Comparison of ENCODE assay signal across 33 cellular contexts in genomic region chr13:110212529-110212928, GRCh38.
"Had no signal": no experiment of that assay in that cellular context is flagged by ENCODE, and none has a peak within 500 bp of the region (broad histone marks: within the 10 kb centered on the region; RNA-seq: fewer than 3 reads in every experiment).

No MANE protein-coding gene starts in this region.

- FAIRE-seq: astrocyte, TTC549 had no signal

- ATAC-seq: activated CD4-positive, alpha-beta T cell treated with anti-CD3 and anti-CD28 coated beads for 36 hours; activated CD4-positive, CD25-positive, alpha-beta regulatory T cell treated with anti-CD3 and anti-CD28 coated beads, Interleukin-2, amount 50 U/mL, for 24 hours; activated CD8-positive, alpha-beta T cell treated with anti-CD3 and anti-CD28 coated beads, Interleukin-2, amount 10 ng/mL, durations not matched to agents 7 days and 5 days; body of pancreas; Panc1; WTC11 had no signal

- H3K4me3 ChIP-seq: body of pancreas, breast epithelium, MG63, SJCRH30, SK-N-MC had no signal

- H3K9me3 ChIP-seq: body of pancreas, breast epithelium, MG63, SJCRH30 had no signal

- H3K4me1 ChIP-seq: body of pancreas, breast epithelium, SJCRH30 had no signal

- H3K27ac ChIP-seq: body of pancreas, breast epithelium, SJCRH30, SK-N-MC had no signal

- DNase-seq: activated CD4-positive, alpha-beta T cell treated with anti-CD3 and anti-CD28 coated beads for 36 hours; activated CD4-positive, alpha-beta T cell treated with anti-CD3 and anti-CD28 coated beads, Interleukin-2, amount 10 ng/mL, durations not matched to agents 7 days and 5 days; activated CD4-positive, alpha-beta T cell treated with anti-CD3 and anti-CD28 coated beads, Interleukin-2, amount 50 U/mL, for 48 hours; activated CD8-positive, alpha-beta memory T cell treated with anti-CD3 and anti-CD28 coated beads, Interleukin-2, amount 50 U/mL, for 4 hours; activated CD8-positive, alpha-beta T cell treated with anti-CD3 and anti-CD28 coated beads, Interleukin-2, amount 10 ng/mL, durations not matched to agents 7 days and 5 days; activated effector memory CD4-positive, alpha-beta T cell treated with Interleukin-2 at 50 U/mL for 16 hours; activated naive CD4-positive, alpha-beta T cell; activated naive CD8-positive, alpha-beta T cell treated with anti-CD3 and anti-CD28 coated beads, Interleukin-2, amount 10 ng/mL, durations not matched to agents 7 days and 5 days; activated T-cell treated with anti-CD3 and anti-CD28 coated beads, Interleukin-2, amount 50 U/mL, for 48 hours; body of pancreas; caudate nucleus; cerebellar nuclear complex; Karpas-422; KBM-7; MG63; NCI-H1092; NCI-H1436 treated with DMSO at 0.1 percent for 48 hours; NCI-H1694 treated with DMSO at 0.1 percent for 48 hours; NCI-H2029; NCI-H345; NCI-H524 treated with DMSO at 0.1 percent for 48 hours; NCI-H748 treated with DMSO at 0.1 percent for 48 hours; NK-92 treated with Interleukin-12 subunit alpha and Interleukin-12 subunit beta, amount 100 ng/mL, for 24 hours; SHP77; SJCRH30; T1000 had no signal

- H3K27me3 ChIP-seq: body of pancreas, breast epithelium, MG63, SJCRH30 had no signal

- H3K36me3 ChIP-seq: breast epithelium, MG63 had no signal
